ENCODE assay signal across 28 cellular contexts in genomic region chr20:49412254-49412653, GRCh38.
"Had no signal": no experiment of that assay in that cellular context is flagged by ENCODE, and none has a peak within 500 bp of the region (broad histone marks: within the 10 kb centered on the region; RNA-seq: fewer than 3 reads in every experiment).

No MANE protein-coding gene starts in this region.

- H3K9ac ChIP-seq: SK-N-SH had no signal

- H3K36me3 ChIP-seq: ascending aorta, cardiac muscle cell, Peyer's patch, SJSA1 had no signal

- FAIRE-seq: TTC549 had no signal

- H3K27ac ChIP-seq: ascending aorta, cardiac muscle cell, Peyer's patch, SJSA1 had no signal

- H3K4me3 ChIP-seq: ascending aorta, cardiac muscle cell, MG63, Peyer's patch, SJSA1 had no signal

- ATAC-seq: activated CD8-positive, alpha-beta T cell treated with anti-CD3 and anti-CD28 coated beads for 36 hours; PC-3 had no signal

- H3K4me2 ChIP-seq: SK-N-SH had no signal

- DNase-seq: activated CD4-positive, alpha-beta T cell treated with anti-CD3 and anti-CD28 coated beads, Interleukin-2, amount 10 ng/mL, durations not matched to agents 24 days and 14 days; activated CD4-positive, alpha-beta T cell treated with anti-CD3 and anti-CD28 coated beads, Interleukin-2, amount 50 U/mL, for 4 hours; activated CD8-positive, alpha-beta T cell treated with anti-CD3 and anti-CD28 coated beads for 36 hours; activated gamma-delta T cell; activated naive CD4-positive, alpha-beta T cell treated with Interleukin-2 at 50 U/mL for 16 hours; activated naive CD8-positive, alpha-beta T cell treated with anti-CD3 and anti-CD28 coated beads, Interleukin-2, amount 10 ng/mL, durations not matched to agents 7 days and 5 days; activated T-cell treated with anti-CD3 and anti-CD28 coated beads, Interleukin-2, amount 50 U/mL, for 24 hours; amygdala; Kasumi-1; KG1; MG63; NCI-H1048; NCI-H1105 treated with DMSO at 0.1 percent for 48 hours; NCI-H1436; NCI-H1694; NCI-H1930; NCI-H2081 treated with DMSO at 0.1 percent for 48 hours; NCI-H226; NCI-H524 treated with DMSO at 0.1 percent for 48 hours; PC-3; Peyer's patch; RPMI8226; SHP77 treated with DMSO at 0.1 percent for 48 hours; SK-N-SH had no signal

- H3K9me3 ChIP-seq: ascending aorta, MG63, Peyer's patch, SJSA1, SK-N-SH had no signal

- H3K27me3 ChIP-seq: ascending aorta, cardiac muscle cell, MG63, Peyer's patch, SJSA1 had no signal

- H3K4me1 ChIP-seq: ascending aorta, Peyer's patch, SJSA1 had no signal
